In genomic region chr5:124318661-124319060, GRCh38 we compare ENCODE assay signal across 25 cellular contexts.
"Had no signal": no experiment of that assay in that cellular context is flagged by ENCODE, and none has a peak within 500 bp of the region (broad histone marks: within the 10 kb centered on the region; RNA-seq: fewer than 3 reads in every experiment).

No MANE protein-coding gene starts in this region.

- H3K36me3 ChIP-seq: colonic mucosa, esophagus squamous epithelium, gastrocnemius medialis, heart right ventricle, left lung, lower lobe of right lung had no signal

- ATAC-seq: effector memory CD8-positive, alpha-beta T cell; esophagus mucosa; gastrocnemius medialis; heart right ventricle; left cardiac atrium; left lung; left ventricle myocardium superior; lower lobe of right lung had no signal

- H3K9me3 ChIP-seq: colonic mucosa, esophagus squamous epithelium, gastrocnemius medialis, heart right ventricle, lower lobe of right lung had no signal

- DNase-seq: colonic mucosa; cortex of kidney; effector CD8-positive, alpha-beta T cell; effector memory CD8-positive, alpha-beta T cell; endodermal cell; erythroblast; esophagus squamous epithelium; foreskin fibroblast; foreskin melanocyte; gastrocnemius medialis; glutamatergic neuron; head of caudate nucleus; heart right ventricle; hippocampal formation; left cardiac atrium; left lung; left ventricle myocardium superior; lower lobe of right lung; mesenchymal stem cell; midbrain had no signal

- FAIRE-seq: endometrium, islet of Langerhans, keratinocyte had no signal

- H3K27me3 ChIP-seq: colonic mucosa, esophagus squamous epithelium, gastrocnemius medialis, heart right ventricle, left lung had no signal

- H3K27ac ChIP-seq: colonic mucosa, epithelial cell of prostate, esophagus squamous epithelium, gastrocnemius medialis, heart right ventricle, left lung, lower lobe of right lung had no signal

- H3K4me1 ChIP-seq: colonic mucosa, esophagus squamous epithelium, heart right ventricle, left lung, lower lobe of right lung had no signal

- H3K4me3 ChIP-seq: colonic mucosa, esophagus squamous epithelium, gastrocnemius medialis, heart right ventricle, left lung, lower lobe of right lung had no signal
